18 cellular contexts compared by ENCODE assay signal in the genomic region with DNA sequence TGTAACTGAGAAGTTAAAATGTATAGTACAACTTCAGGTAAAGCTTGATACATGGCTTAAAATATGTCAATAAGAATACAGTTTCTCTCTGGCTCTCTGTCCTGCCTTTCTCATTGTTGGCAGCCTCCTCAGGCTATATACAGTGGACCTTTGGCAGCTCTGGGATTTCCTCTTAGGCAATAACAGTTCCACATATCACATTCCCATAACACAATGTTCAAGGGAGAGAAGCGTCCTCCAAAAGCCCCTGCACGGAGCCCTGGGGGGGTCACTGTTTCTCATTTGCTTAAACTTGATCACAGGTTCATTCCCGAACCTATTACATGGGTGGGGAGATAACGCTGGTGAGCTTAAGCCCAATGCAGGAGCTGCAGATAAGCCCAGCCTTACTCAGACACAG. TPM values are rescaled to one million over a fixed set of nuclear protein-coding genes. Genes with fewer than 3 reads are reported as not detected.
"Had no signal": no experiment of that assay in that cellular context is flagged by ENCODE, and none has a peak within 500 bp of the region (broad histone marks: within the 10 kb centered on the region; RNA-seq: fewer than 3 reads in every experiment).

No MANE protein-coding gene starts in this region.

- ATAC-seq: effector memory CD8-positive, alpha-beta T cell; foreskin keratinocyte; natural killer cell treated with Interleukin-12 subunit alpha and Interleukin-12 subunit beta and Interleukin-15 and Interleukin-18, amount 100 ng/mL, for 72 hours; stimulated activated naive CD8-positive, alpha-beta T cell treated with anti-CD3 and anti-CD28 coated beads, Interleukin-15, amount 100 ng/mL, for 72 hours; T-cell; WTC11 had no signal

- H3K27me3 ChIP-seq: foreskin keratinocyte, sigmoid colon, testis had no signal

- H3K9me3 ChIP-seq: prostate gland, sigmoid colon, testis had no signal

- H3K4me1 ChIP-seq: foreskin keratinocyte, prostate gland, sigmoid colon, testis had no signal

- H3K36me3 ChIP-seq: prostate gland, sigmoid colon had no signal

- H3K27ac ChIP-seq: epithelial cell of prostate, foreskin keratinocyte, prostate gland, sigmoid colon, SK-N-MC, testis had no signal

- H3K4me3 ChIP-seq: prostate gland, sigmoid colon, SK-N-MC, testis had no signal

- DNase-seq: activated CD4-positive, alpha-beta T cell treated with anti-CD3 and anti-CD28 coated beads, Interleukin-2, amount 10 ng/mL, durations not matched to agents 24 days and 14 days; activated naive CD4-positive, alpha-beta T cell treated with anti-CD3 and anti-CD28 coated beads for 36 hours; effector memory CD8-positive, alpha-beta T cell; foreskin keratinocyte; head of caudate nucleus; nucleus accumbens; sigmoid colon; stimulated activated CD4-positive, alpha-beta T cell treated with anti-CD3 and anti-CD28 coated beads, Interleukin-4, amount 100 ng/mL, for 4 hours; stimulated activated naive CD8-positive, alpha-beta T cell treated with anti-CD3 and anti-CD28 coated beads, Interleukin-15, amount 100 ng/mL, for 72 hours; T-cell; T1000; testis had no signal

RNA-seq across cellular contexts. Expression of a gene that starts 4.4 kb away (rescaled TPM):
- total RNA-seq: activated CD4-positive, alpha-beta T cell treated with anti-CD3 and anti-CD28 coated beads, Interleukin-2, amount 10 ng/mL, durations not matched to agents 24 days and 14 days; activated naive CD4-positive, alpha-beta T cell treated with anti-CD3 and anti-CD28 coated beads for 36 hours; activated T-helper 1 cell treated with anti-CD3 and anti-CD28 coated beads, Interleukin-12 subunit alpha, Interleukin-12 subunit beta, Interleukin-2, Interleukin-4 antibody, amounts not matched to agents 30 ng/mL and 10 ng/mL and 1 ng/mL, durations not matched to agents 14 hours and 24 hours and 36 hours; natural killer cell treated with Interleukin-12 subunit alpha and Interleukin-12 subunit beta and Interleukin-15 and Interleukin-18, amount 100 ng/mL, for 72 hours had no signal
